In the genomic region with DNA sequence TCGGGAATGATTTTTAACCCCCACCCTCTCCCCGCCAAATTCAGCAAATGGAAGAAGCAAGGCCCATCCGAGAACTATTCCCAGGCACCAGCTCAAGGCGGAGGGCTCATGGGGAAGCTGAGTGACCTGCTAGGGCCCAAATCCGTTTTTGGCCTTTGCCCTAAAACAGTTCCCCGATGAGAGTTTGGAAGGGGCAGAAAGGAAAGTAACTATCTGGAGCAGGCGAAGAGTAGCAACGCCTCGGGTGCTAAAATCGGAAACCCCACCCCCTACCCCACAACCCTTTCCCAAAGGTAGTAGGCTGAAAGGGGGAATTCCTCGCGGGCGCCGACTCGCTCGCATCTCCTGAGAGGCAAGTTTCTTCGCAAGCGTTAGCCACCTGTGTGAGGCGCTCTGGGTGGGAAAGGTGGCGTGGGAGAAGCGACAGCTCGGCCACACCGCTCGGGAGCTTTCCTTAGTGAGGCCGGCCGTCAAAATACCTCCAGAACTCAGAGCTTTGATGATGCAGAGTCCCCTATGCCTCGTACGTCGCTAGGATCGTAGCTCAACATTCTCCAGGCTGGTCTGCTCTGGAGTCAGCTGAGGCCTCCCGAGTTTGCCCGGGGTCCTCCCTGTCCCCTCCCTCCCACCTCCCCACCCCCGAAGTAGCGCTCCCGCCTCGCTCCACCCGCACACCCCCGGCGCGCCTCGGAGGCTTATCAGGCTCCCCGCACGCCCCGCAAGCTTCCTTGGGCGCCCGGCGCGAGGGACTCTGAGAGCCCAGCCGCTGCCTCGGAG, we compare ENCODE assay signal across 8 cellular contexts. TPM values are rescaled to one million over a fixed set of nuclear protein-coding genes. Genes with fewer than 3 reads are reported as not detected.
DNase-seq lines count a peak whose midpoint lies in the region; ATAC-seq, FAIRE-seq and TF ChIP-seq lines count a peak whose summit lies in the region.

No MANE protein-coding gene starts in this region.

- peaks cover 0 to 40% (median 0%) of the 10 kb centered on the region in 9 donors for H3K27me3 ChIP-seq in heart left ventricle
- no peaks in the 10 kb centered on the region for H3K27me3 ChIP-seq in pancreas

- peak overlapping the region; percentile 49 to 85 (median 70) for H3K4me3 ChIP-seq in heart left ventricle
- H3K4me3 ChIP-seq in pancreas: peak overlapping the region; percentile 32 to 56 (median 53)

- no peaks in the 10 kb centered on the region for H3K9me3 Mint-ChIP-seq in activated CD4-positive, alpha-beta memory T cell treated with anti-CD3 and anti-CD28 coated beads for 36 hours
- H3K9me3 Mint-ChIP-seq in activated CD4-positive, alpha-beta memory T cell treated with anti-CD3 and anti-CD28 coated beads, Interleukin-2, amount 10 ng/mL, durations not matched to agents 7 days and 5 days: no peaks in the 10 kb centered on the region
- H3K9me3 Mint-ChIP-seq in activated T-helper 2 cell treated with anti-CD3 and anti-CD28 coated beads, Interferon-gamma antibody, Interleukin-2, Interleukin-4, amounts not matched to agents 10 μg/mL and 5 μg/mL and 100 μg/mL, durations not matched to agents 14 hours and 24 hours and 36 hours: no peaks in the 10 kb centered on the region

- intact Hi-C loops in activated CD4-positive, alpha-beta memory T cell treated with anti-CD3 and anti-CD28 coated beads for 36 hours (cut with micrococcal nuclease): no loop called here
- intact Hi-C loops in activated T-helper 2 cell treated with anti-CD3 and anti-CD28 coated beads, Interferon-gamma antibody, Interleukin-2, Interleukin-4, amounts not matched to agents 10 μg/mL and 5 μg/mL and 100 μg/mL, durations not matched to agents 14 hours and 24 hours and 36 hours (cut with micrococcal nuclease): no loop called here
- intact Hi-C loops in heart left ventricle (cut with DNase I): loop anchor here in 7 of 10 donors (2.0 to 10.0 kb wide), 8 partner anchors 161 to 889 kb away; no protein-coding TSS in a partner anchor
- intact Hi-C loops in pancreas (cut with DNase I): no loop called here

- H3K9me3 ChIP-seq in heart left ventricle (no peaks in the 10 kb centered on the region), pancreas (no peaks in the 10 kb centered on the region)

- no peaks in the 10 kb centered on the region for H3K36me3 Mint-ChIP-seq in activated CD4-positive, alpha-beta memory T cell treated with anti-CD3 and anti-CD28 coated beads for 36 hours
- no peaks in the 10 kb centered on the region for H3K36me3 Mint-ChIP-seq in activated CD4-positive, alpha-beta memory T cell treated with anti-CD3 and anti-CD28 coated beads, Interleukin-2, amount 10 ng/mL, durations not matched to agents 7 days and 5 days (ENCODE audit: low read depth)
- no peaks in the 10 kb centered on the region for H3K36me3 Mint-ChIP-seq in activated T-helper 2 cell treated with anti-CD3 and anti-CD28 coated beads, Interferon-gamma antibody, Interleukin-2, Interleukin-4, amounts not matched to agents 10 μg/mL and 5 μg/mL and 100 μg/mL, durations not matched to agents 14 hours and 24 hours and 36 hours (ENCODE audit: low read depth)

- peak overlapping the region; percentile 63 to 92 (median 85) for H3K27ac ChIP-seq in heart left ventricle
- H3K27ac ChIP-seq in pancreas: peak overlapping the region; percentile 18 to 72 (median 47)

- peaks cover 33% of the 10 kb centered on the region for H3K27me3 Mint-ChIP-seq in activated CD4-positive, alpha-beta memory T cell treated with anti-CD3 and anti-CD28 coated beads for 36 hours
- H3K27me3 Mint-ChIP-seq in activated CD4-positive, alpha-beta memory T cell treated with anti-CD3 and anti-CD28 coated beads, Interleukin-2, amount 10 ng/mL, durations not matched to agents 7 days and 5 days: peaks cover 44% of the 10 kb centered on the region
- H3K27me3 Mint-ChIP-seq in activated T-helper 2 cell treated with anti-CD3 and anti-CD28 coated beads, Interferon-gamma antibody, Interleukin-2, Interleukin-4, amounts not matched to agents 10 μg/mL and 5 μg/mL and 100 μg/mL, durations not matched to agents 14 hours and 24 hours and 36 hours (ENCODE audit: low read depth): peaks cover 43% of the 10 kb centered on the region

- H3K4me1 Mint-ChIP-seq in activated CD4-positive, alpha-beta memory T cell treated with anti-CD3 and anti-CD28 coated beads for 36 hours (ENCODE audit: low read depth): peaks cover 11% of the 10 kb centered on the region
- H3K4me1 Mint-ChIP-seq in activated CD4-positive, alpha-beta memory T cell treated with anti-CD3 and anti-CD28 coated beads, Interleukin-2, amount 10 ng/mL, durations not matched to agents 7 days and 5 days: peaks cover 11% of the 10 kb centered on the region
- peaks cover 3% of the 10 kb centered on the region for H3K4me1 Mint-ChIP-seq in activated T-helper 2 cell treated with anti-CD3 and anti-CD28 coated beads, Interferon-gamma antibody, Interleukin-2, Interleukin-4, amounts not matched to agents 10 μg/mL and 5 μg/mL and 100 μg/mL, durations not matched to agents 14 hours and 24 hours and 36 hours (ENCODE audit: low read depth)

- POLR2A ChIA-PET in activated CD4-positive, alpha-beta memory T cell treated with anti-CD3 and anti-CD28 coated beads for 36 hours (lab: Charles Lee): no interaction called here
- POLR2A ChIA-PET in activated CD4-positive, alpha-beta memory T cell treated with anti-CD3 and anti-CD28 coated beads, Interleukin-2, amount 10 ng/mL, durations not matched to agents 7 days and 5 days (lab: Charles Lee): no interaction called here

- no peak overlapping the region for H3K4me3 Mint-ChIP-seq in activated CD4-positive, alpha-beta memory T cell treated with anti-CD3 and anti-CD28 coated beads for 36 hours
- H3K4me3 Mint-ChIP-seq in activated CD4-positive, alpha-beta memory T cell treated with anti-CD3 and anti-CD28 coated beads, Interleukin-2, amount 10 ng/mL, durations not matched to agents 7 days and 5 days: no peak overlapping the region
- H3K4me3 Mint-ChIP-seq in activated T-helper 2 cell treated with anti-CD3 and anti-CD28 coated beads, Interferon-gamma antibody, Interleukin-2, Interleukin-4, amounts not matched to agents 10 μg/mL and 5 μg/mL and 100 μg/mL, durations not matched to agents 14 hours and 24 hours and 36 hours (ENCODE audit: low read depth): peak overlapping the region; percentile 39

- WGBS in heart left ventricle, 4 donors: 4 to 6% (median 4%) methylated on average over 38 to 50 of the region's 50 CpGs
- 5 to 6% methylated on average over 48 to 50 of the region's 50 CpGs for WGBS in pancreas, 2 donors

- TF ChIP-seq POLR2A in heart left ventricle (IDR thresholded peaks at IDR 0.05): no peak

- CTCF ChIA-PET in activated CD4-positive, alpha-beta memory T cell treated with anti-CD3 and anti-CD28 coated beads for 36 hours (lab: Charles Lee): no interaction called here
- CTCF ChIA-PET in activated CD4-positive, alpha-beta memory T cell treated with anti-CD3 and anti-CD28 coated beads, Interleukin-2, amount 10 ng/mL, durations not matched to agents 7 days and 5 days (lab: Charles Lee): no interaction called here

- peaks cover 0 to 19% (median 5%) of the 10 kb centered on the region in 12 donors for H3K4me1 ChIP-seq in heart left ventricle
- no peaks in the 10 kb centered on the region for H3K4me1 ChIP-seq in pancreas

- peak; percentile 10 for DNase-seq in activated CD4-positive, alpha-beta memory T cell treated with anti-CD3 and anti-CD28 coated beads for 36 hours
- no peak for DNase-seq in activated CD4-positive, alpha-beta memory T cell treated with anti-CD3 and anti-CD28 coated beads, Interleukin-2, amount 10 ng/mL, durations not matched to agents 7 days and 5 days
- DNase-seq in activated T-helper 2 cell treated with anti-CD3 and anti-CD28 coated beads, Interferon-gamma antibody, Interleukin-2, Interleukin-4, amounts not matched to agents 10 μg/mL and 5 μg/mL and 100 μg/mL, durations not matched to agents 14 hours and 24 hours and 36 hours (ENCODE audit: low spot score): no peak
- DNase-seq in heart left ventricle (peak; percentile 34 to 60 (median 43)), pancreas (peak; percentile 32 to 78 (median 46))

- no peak overlapping the region for H3K27ac Mint-ChIP-seq in activated CD4-positive, alpha-beta memory T cell treated with anti-CD3 and anti-CD28 coated beads for 36 hours
- H3K27ac Mint-ChIP-seq in activated CD4-positive, alpha-beta memory T cell treated with anti-CD3 and anti-CD28 coated beads, Interleukin-2, amount 10 ng/mL, durations not matched to agents 7 days and 5 days: no peak overlapping the region
- H3K27ac Mint-ChIP-seq in activated T-helper 2 cell treated with anti-CD3 and anti-CD28 coated beads, Interferon-gamma antibody, Interleukin-2, Interleukin-4, amounts not matched to agents 10 μg/mL and 5 μg/mL and 100 μg/mL, durations not matched to agents 14 hours and 24 hours and 36 hours: no peak overlapping the region

- ATAC-seq in heart left ventricle (peak; percentile 19 to 70 (median 62)), pancreas (peak; percentile 60 to 76 (median 70)), GM21367 (IDR thresholded peaks at IDR 0.05; ENCODE audit: unreplicated experiment) (no peak), HG03196 (IDR thresholded peaks at IDR 0.05; ENCODE audit: unreplicated experiment) (no peak), GM18511 (IDR thresholded peaks at IDR 0.05; ENCODE audit: unreplicated experiment) (no peak)

- peak in 1 of 12 donors; percentile 17 for TF ChIP-seq CTCF in heart left ventricle (IDR thresholded peaks at IDR 0.05)
- TF ChIP-seq CTCF in pancreas (IDR thresholded peaks at IDR 0.05): no peak

- H3K36me3 ChIP-seq in heart left ventricle (no peaks in the 10 kb centered on the region), pancreas (no peaks in the 10 kb centered on the region)

- no peak for FAIRE-seq in pancreas (lab: Jason Lieb, UNC)

RNA-seq across cellular contexts. Expression of a gene that starts 0.6 kb away (rescaled TPM):
- total RNA-seq in activated CD4-positive, alpha-beta memory T cell treated with anti-CD3 and anti-CD28 coated beads for 36 hours: not detected
- not detected for total RNA-seq in activated CD4-positive, alpha-beta memory T cell treated with anti-CD3 and anti-CD28 coated beads, Interleukin-2, amount 10 ng/mL, durations not matched to agents 7 days and 5 days
- total RNA-seq in activated T-helper 2 cell treated with anti-CD3 and anti-CD28 coated beads, Interferon-gamma antibody, Interleukin-2, Interleukin-4, amounts not matched to agents 10 μg/mL and 5 μg/mL and 100 μg/mL, durations not matched to agents 14 hours and 24 hours and 36 hours: not detected in 2 replicates
- total RNA-seq in heart left ventricle (10 to 100 TPM; 16.6 to 37.3 (median 30.1) TPM), pancreas (1 to 10 TPM; 2.5 to 9.6 (median 3.5) TPM)
- polyA plus RNA-seq in heart left ventricle (1 to 10 TPM; 5.5 to 9.5 TPM), pancreas (1 to 10 TPM; 1.2 to 2.0 TPM)

Comparison
In these comparisons a context has a peak if more than half of its experiments do, and no peak if none do; other contexts are left out.
1. DNase-seq: peak in activated CD4-positive, alpha-beta memory T cell treated with anti-CD3 and anti-CD28 coated beads for 36 hours (single experiment), heart left ventricle (5 of 5) and pancreas (6 of 6); none in activated CD4-positive, alpha-beta memory T cell treated with anti-CD3 and anti-CD28 coated beads, Interleukin-2, amount 10 ng/mL, durations not matched to agents 7 days and 5 days (single experiment) and activated T-helper 2 cell treated with anti-CD3 and anti-CD28 coated beads, Interferon-gamma antibody, Interleukin-2, Interleukin-4, amounts not matched to agents 10 μg/mL and 5 μg/mL and 100 μg/mL, durations not matched to agents 14 hours and 24 hours and 36 hours (single experiment).
2. ATAC-seq: peak in heart left ventricle (4 of 4) and pancreas (4 of 4); none in GM21367 (single experiment), HG03196 (single experiment) and GM18511 (single experiment).
3. intact Hi-C loops: an anchor here in heart left ventricle (2.0 to 10.0 kb wide); none called in activated CD4-positive, alpha-beta memory T cell treated with anti-CD3 and anti-CD28 coated beads for 36 hours, activated T-helper 2 cell treated with anti-CD3 and anti-CD28 coated beads, Interferon-gamma antibody, Interleukin-2, Interleukin-4, amounts not matched to agents 10 μg/mL and 5 μg/mL and 100 μg/mL, durations not matched to agents 14 hours and 24 hours and 36 hours and pancreas.